Comparison of ENCODE assay signal across 19 cellular contexts in genomic region chr14:58792421-58792820, GRCh38.
A peak's percentile ranks its signal among the peaks of the same experiment; 100 is the strongest.
DNase-seq lines count a peak whose midpoint lies in the region; ATAC-seq and TF ChIP-seq lines count a peak whose summit lies in the region.
"Had no signal": no experiment of that assay in that cellular context is flagged by ENCODE, and none has a peak within 500 bp of the region (broad histone marks: within the 10 kb centered on the region; RNA-seq: fewer than 3 reads in every experiment).

No MANE protein-coding gene starts in this region.

- H3K4me3 Mint-ChIP-seq in nephron = no peak overlapping the region

- H3K4me1 Mint-ChIP-seq in nephron = peaks cover 57% of the 10 kb centered on the region

- no peaks in the 10 kb centered on the region for H3K36me3 Mint-ChIP-seq in nephron (ENCODE audit: low read depth)

- H3K27me3 Mint-ChIP-seq in nephron (ENCODE audit: low read depth) = no peaks in the 10 kb centered on the region

- intact Hi-C loops in left cardiac atrium (cut with DNase I) (no loop called here), Right ventricle myocardium inferior (cut with DNase I) (no loop called here)

- H3K27ac Mint-ChIP-seq in nephron = peak overlapping the region; percentile 29 to 72 (median 51)

- no peaks in the 10 kb centered on the region for H3K9me3 Mint-ChIP-seq in nephron

- TF ChIP-seq CTCF in nephron (IDR thresholded peaks at IDR 0.05; ENCODE audit: unreplicated experiment in 3 of 3) = no peak

- no peak for DNase-seq in left cardiac atrium
- DNase-seq in Right ventricle myocardium inferior (ENCODE audit: missing footprints) = no peak
- DNase-seq in fibroblast of peridontal ligament (ENCODE audit: extremely low read depth) = peak; percentile 53
- DNase-seq in hippocampal formation (lab: John Stamatoyannopoulos, UW) = no peak
- DNase-seq in AG08396 (ENCODE audit: low spot score) = no peak
- DNase-seq in NCI-H2227 (lab: John Stamatoyannopoulos, UW; ENCODE audit: unreplicated experiment) = no peak
- DNase-seq: DMS53, KBM-7, NCI-H1092 treated with DMSO at 0.1 percent for 48 hours, NCI-H146, NCI-H2029, NCI-H226, NCI-H510A treated with DMSO at 0.1 percent for 48 hours, NCI-H748 treated with DMSO at 0.1 percent for 48 hours, PC-9, RPMI8226, SHP77 treated with DMSO at 0.1 percent for 48 hours had no signal

- ATAC-seq in left cardiac atrium = peak; percentile 29 to 50
- ATAC-seq in Right ventricle myocardium inferior = no peak
- ATAC-seq in HG03097 (IDR thresholded peaks at IDR 0.05; ENCODE audit: low FRiP score, unreplicated experiment) = no peak

Comparison
In these comparisons a context has a peak if more than half of its experiments do, and no peak if none do; other contexts are left out.
1. ATAC-seq: peak in left cardiac atrium (2 of 2); none in Right ventricle myocardium inferior (single experiment) and HG03097 (single experiment).